In genomic region chr1:118258975-118259374, GRCh38 we compare ENCODE assay signal across 22 cellular contexts.
DNase-seq lines count a peak whose midpoint lies in the region; ATAC-seq and TF ChIP-seq lines count a peak whose summit lies in the region.
"Had no signal": no experiment of that assay in that cellular context is flagged by ENCODE, and none has a peak within 500 bp of the region (broad histone marks: within the 10 kb centered on the region; RNA-seq: fewer than 3 reads in every experiment).

No MANE protein-coding gene starts in this region.

- H3K27ac Mint-ChIP-seq in GM23338: no peak overlapping the region
- H3K27ac Mint-ChIP-seq in activated T-helper 1 cell treated with anti-CD3 and anti-CD28 coated beads, Interleukin-12 subunit alpha, Interleukin-12 subunit beta, Interleukin-2, Interleukin-4 antibody, amounts not matched to agents 30 ng/mL and 10 ng/mL and 1 ng/mL, durations not matched to agents 14 hours and 24 hours and 36 hours: peak overlapping the region; percentile 19
- H3K27ac Mint-ChIP-seq in CD4-positive, alpha-beta T cell: no peak overlapping the region
- H3K27ac Mint-ChIP-seq: CD14-positive monocyte; CD8-positive, alpha-beta T cell had no signal

- H3K27me3 ChIP-seq in GM23338 (ENCODE audit: insufficient read depth): no peaks in the 10 kb centered on the region
- H3K27me3 ChIP-seq in CD4-positive, alpha-beta T cell (ENCODE audit: control insufficient read depth, insufficient read depth, low read length): no peaks in the 10 kb centered on the region
- H3K27me3 ChIP-seq: BE2C, BLaER1 had no signal

- H3F3A ChIP-seq in GM23338 (replicated peaks; ENCODE audit: low read depth): no peaks in the 10 kb centered on the region

- 0 out of 2 replicates have a peak, but pooled peaks cover 3% of the 10 kb centered on the region for H3K9me2 ChIP-seq in GM23338 (ENCODE audit: insufficient read depth)

- intact Hi-C loops in activated T-helper 1 cell treated with anti-CD3 and anti-CD28 coated beads, Interleukin-12 subunit alpha, Interleukin-12 subunit beta, Interleukin-2, Interleukin-4 antibody, amounts not matched to agents 30 ng/mL and 10 ng/mL and 1 ng/mL, durations not matched to agents 14 hours and 24 hours and 36 hours (cut with micrococcal nuclease): no loop called here
- intact Hi-C loops in CD4-positive, alpha-beta T cell (cut with DNase I, micrococcal nuclease): no loop called here

- H3K4me3 ChIP-seq in GM23338 (no peak overlapping the region), iPS-18c (ENCODE audit: insufficient read depth, low read depth, low read length) (0 out of 2 replicates have a peak overlapping the region, but pooled peaks have one; percentile 6)
- H3K4me3 ChIP-seq: BLaER1, GM12878 had no signal

- ATAC-seq in GM23338: no peak
- ATAC-seq in GM21526 (IDR thresholded peaks at IDR 0.05; ENCODE audit: low FRiP score, unreplicated experiment): no peak
- no peak for ATAC-seq in CD4-positive, alpha-beta T cell (ENCODE audit: poor library complexity)
- ATAC-seq: CD8-positive, alpha-beta T cell; GM12878 had no signal

- H3K4me3 Mint-ChIP-seq in GM23338: no peak overlapping the region
- no peak overlapping the region for H3K4me3 Mint-ChIP-seq in activated T-helper 1 cell treated with anti-CD3 and anti-CD28 coated beads, Interleukin-12 subunit alpha, Interleukin-12 subunit beta, Interleukin-2, Interleukin-4 antibody, amounts not matched to agents 30 ng/mL and 10 ng/mL and 1 ng/mL, durations not matched to agents 14 hours and 24 hours and 36 hours
- H3K4me3 Mint-ChIP-seq in CD4-positive, alpha-beta T cell: no peak overlapping the region
- H3K4me3 Mint-ChIP-seq: CD14-positive monocyte; CD4-positive, CD25-positive, alpha-beta regulatory T cell; CD8-positive, alpha-beta T cell had no signal

- DNase-seq in GM23338 (ENCODE audit: low spot score) (no peak), renal cortical epithelial cell (ENCODE audit: low read depth) (peak; percentile 13), DMS79 treated with DMSO at 0.1 percent for 48 hours (lab: John Stamatoyannopoulos, UW) (no peak)
- no peak for DNase-seq in activated T-helper 1 cell treated with anti-CD3 and anti-CD28 coated beads, Interleukin-12 subunit alpha, Interleukin-12 subunit beta, Interleukin-2, Interleukin-4 antibody, amounts not matched to agents 30 ng/mL and 10 ng/mL and 1 ng/mL, durations not matched to agents 14 hours and 24 hours and 36 hours (ENCODE audit: low spot score)
- no peak for DNase-seq in effector CD8-positive, alpha-beta T cell (lab: John Stamatoyannopoulos, UW)
- DNase-seq in CD4-positive, alpha-beta T cell: no peak
- DNase-seq: 8988T; ACHN; BE2C; C1 segment of cervical spinal cord; Caco-2; Calu3; CD4-positive, CD25-positive, alpha-beta regulatory T cell; CD8-positive, alpha-beta T cell; DND-41; EL; GDM1 had no signal

- H2AFZ ChIP-seq in GM23338: peak overlapping the region; percentile 56; the same call in 1 of the 2 replicates

- no peaks in the 10 kb centered on the region; the same call in 2 of the 3 replicates for H3K9me3 Mint-ChIP-seq in GM23338
- H3K9me3 Mint-ChIP-seq in activated T-helper 1 cell treated with anti-CD3 and anti-CD28 coated beads, Interleukin-12 subunit alpha, Interleukin-12 subunit beta, Interleukin-2, Interleukin-4 antibody, amounts not matched to agents 30 ng/mL and 10 ng/mL and 1 ng/mL, durations not matched to agents 14 hours and 24 hours and 36 hours: no peaks in the 10 kb centered on the region
- H3K9me3 Mint-ChIP-seq in CD4-positive, alpha-beta T cell: no peaks in the 10 kb centered on the region
- H3K9me3 Mint-ChIP-seq: CD8-positive, alpha-beta T cell had no signal

- no peaks in the 10 kb centered on the region; the same call in 1 of the 2 replicates for H3K4me1 ChIP-seq in GM23338 (ENCODE audit: insufficient read depth)
- H3K4me1 ChIP-seq: BE2C, Caco-2 had no signal

- H3K27me3 Mint-ChIP-seq in GM23338 (ENCODE audit: insufficient read depth, low read depth, poor library complexity): peaks cover 5% of the 10 kb centered on the region
- no peaks in the 10 kb centered on the region for H3K27me3 Mint-ChIP-seq in activated T-helper 1 cell treated with anti-CD3 and anti-CD28 coated beads, Interleukin-12 subunit alpha, Interleukin-12 subunit beta, Interleukin-2, Interleukin-4 antibody, amounts not matched to agents 30 ng/mL and 10 ng/mL and 1 ng/mL, durations not matched to agents 14 hours and 24 hours and 36 hours (ENCODE audit: insufficient read depth)
- no peaks in the 10 kb centered on the region for H3K27me3 Mint-ChIP-seq in CD4-positive, alpha-beta T cell
- H3K27me3 Mint-ChIP-seq: CD4-positive, CD25-positive, alpha-beta regulatory T cell had no signal

- H3K27ac ChIP-seq in GM23338 (ENCODE audit: low read depth): no peak overlapping the region
- no peak overlapping the region for H3K27ac ChIP-seq in CD4-positive, alpha-beta T cell (ENCODE audit: low read depth, low read length)
- H3K27ac ChIP-seq: BLaER1 had no signal

- no peak for TF ChIP-seq CTCF in GM23338 (conservative IDR thresholded peaks at IDR 0.05; ENCODE audit: low read depth in 2 of 2)
- TF ChIP-seq CTCF in CD4-positive, alpha-beta T cell (IDR thresholded peaks at IDR 0.05): no peak

- H3K36me3 Mint-ChIP-seq in GM23338 (ENCODE audit: low read depth): no peaks in the 10 kb centered on the region
- H3K36me3 Mint-ChIP-seq in activated T-helper 1 cell treated with anti-CD3 and anti-CD28 coated beads, Interleukin-12 subunit alpha, Interleukin-12 subunit beta, Interleukin-2, Interleukin-4 antibody, amounts not matched to agents 30 ng/mL and 10 ng/mL and 1 ng/mL, durations not matched to agents 14 hours and 24 hours and 36 hours (ENCODE audit: low read depth): no peaks in the 10 kb centered on the region
- no peaks in the 10 kb centered on the region for H3K36me3 Mint-ChIP-seq in CD4-positive, alpha-beta T cell (ENCODE audit: low read depth)
- H3K36me3 Mint-ChIP-seq: CD14-positive monocyte; CD4-positive, CD25-positive, alpha-beta regulatory T cell; CD8-positive, alpha-beta T cell had no signal

- H3K9me3 ChIP-seq in iPS-18c (ENCODE audit: control insufficient read depth, insufficient read depth, low read length): no peaks in the 10 kb centered on the region
- H3K9me3 ChIP-seq in CD4-positive, alpha-beta T cell (ENCODE audit: control insufficient read depth, low read length): no peaks in the 10 kb centered on the region
- H3K9me3 ChIP-seq: BE2C, BLaER1, Caco-2 had no signal

- no peaks in the 10 kb centered on the region for H3K4me1 Mint-ChIP-seq in GM23338
- H3K4me1 Mint-ChIP-seq in activated T-helper 1 cell treated with anti-CD3 and anti-CD28 coated beads, Interleukin-12 subunit alpha, Interleukin-12 subunit beta, Interleukin-2, Interleukin-4 antibody, amounts not matched to agents 30 ng/mL and 10 ng/mL and 1 ng/mL, durations not matched to agents 14 hours and 24 hours and 36 hours (ENCODE audit: low read depth): no peaks in the 10 kb centered on the region
- no peaks in the 10 kb centered on the region for H3K4me1 Mint-ChIP-seq in CD4-positive, alpha-beta T cell (ENCODE audit: low read depth)
- H3K4me1 Mint-ChIP-seq: CD14-positive monocyte; CD4-positive, CD25-positive, alpha-beta regulatory T cell had no signal

- H3K4me2 ChIP-seq in GM23338: no peak overlapping the region
- H3K4me2 ChIP-seq: BLaER1 had no signal

- H3K79me2 ChIP-seq in GM23338 (replicated peaks; ENCODE audit: insufficient read depth): no peaks in the 10 kb centered on the region

- POLR2A ChIA-PET in CD4-positive, alpha-beta T cell (lab: Charles Lee): no interaction called here

- no peaks in the 10 kb centered on the region for H4K20me1 ChIP-seq in GM23338 (replicated peaks; ENCODE audit: insufficient read depth)
- H4K20me1 ChIP-seq: BLaER1 had no signal

- CTCF ChIA-PET in CD4-positive, alpha-beta T cell (lab: Charles Lee): no interaction called here

- no peaks in the 10 kb centered on the region for H3K36me3 ChIP-seq in GM23338 (ENCODE audit: insufficient read depth)
- H3K36me3 ChIP-seq: BE2C, BLaER1 had no signal

TF ChIP-seq in GM23338, 12 proteins besides CTCF, POLR2A, EP300 and RAD21:
- TF ChIP-seq ZNF331 (CRISPR knock-in tag; IDR thresholded peaks at IDR 0.05; ENCODE audit: low read depth): no peak
- no peak for TF ChIP-seq POLR2AphosphoS5 (IDR thresholded peaks at IDR 0.05; ENCODE audit: low read depth)
- TF ChIP-seq CREB1 (CRISPR knock-in tag; IDR thresholded peaks at IDR 0.05; ENCODE audit: low read depth): no peak
- TF ChIP-seq EZH2 (IDR thresholded peaks at IDR 0.05; ENCODE audit: low read depth, unreplicated experiment): no peak
- TF ChIP-seq NANOG (IDR thresholded peaks at IDR 0.05; ENCODE audit: borderline replicate concordance): no peak
- no peak for TF ChIP-seq EZH2phosphoT487 (IDR thresholded peaks at IDR 0.05; ENCODE audit: unreplicated experiment)
